In the genomic region with DNA sequence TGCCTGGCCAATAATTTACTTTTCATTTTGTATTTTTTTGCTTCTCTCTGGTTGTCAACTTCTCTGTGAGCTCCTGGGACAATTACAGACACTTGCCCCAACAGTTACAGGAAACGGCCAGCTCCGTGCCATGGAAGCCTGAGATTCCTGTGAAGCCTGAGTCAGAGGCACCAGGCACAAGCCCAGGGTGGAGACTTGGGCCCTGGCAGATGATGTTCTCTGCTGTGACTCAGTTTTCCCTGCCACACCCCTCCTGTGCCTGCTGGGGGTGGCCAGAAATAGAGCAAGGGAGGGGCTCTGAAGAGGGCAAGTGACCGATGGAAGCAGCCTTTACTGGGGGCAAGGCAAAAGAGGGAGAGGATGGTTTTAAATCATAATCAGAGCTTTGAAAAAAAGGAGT, we compare ENCODE assay signal across 11 cellular contexts. TPM values are rescaled to one million over a fixed set of nuclear protein-coding genes. Genes with fewer than 3 reads are reported as not detected.
DNase-seq lines count a peak whose midpoint lies in the region; ATAC-seq and TF ChIP-seq lines count a peak whose summit lies in the region.
"Had no signal": no experiment of that assay in that cellular context is flagged by ENCODE, and none has a peak within 500 bp of the region (broad histone marks: within the 10 kb centered on the region; RNA-seq: fewer than 3 reads in every experiment).

No MANE protein-coding gene starts in this region.

- no peaks in the 10 kb centered on the region for H3K9me3 Mint-ChIP-seq in activated CD8-positive, alpha-beta T cell treated with anti-CD3 and anti-CD28 coated beads, Interleukin-2, amount 10 ng/mL, durations not matched to agents 7 days and 5 days (ENCODE audit: insufficient read depth)
- no peaks in the 10 kb centered on the region for H3K9me3 Mint-ChIP-seq in activated CD8-positive, alpha-beta T cell treated with anti-CD3 and anti-CD28 coated beads for 36 hours
- no peaks in the 10 kb centered on the region for H3K9me3 Mint-ChIP-seq in dendritic cell treated with granulocyte-macrophage colony-stimulating factor and Interleukin-4, amounts not matched to agents 40 ng/mL and 50 ng/mL, for 4 days
- H3K9me3 Mint-ChIP-seq: activated T-helper 1 cell treated with anti-CD3 and anti-CD28 coated beads, Interleukin-12 subunit alpha, Interleukin-12 subunit beta, Interleukin-2, Interleukin-4 antibody, amounts not matched to agents 30 ng/mL and 10 ng/mL and 1 ng/mL, durations not matched to agents 14 hours and 24 hours and 36 hours; immature natural killer cell had no signal

- peaks cover 3 to 19% (median 10%) of the 10 kb centered on the region in 4 donors for H3K4me1 ChIP-seq in upper lobe of left lung

- H3K27me3 ChIP-seq in upper lobe of left lung = no peaks in the 10 kb centered on the region
- H3K27me3 ChIP-seq: BLaER1 had no signal

- TF ChIP-seq CTCF in activated CD8-positive, alpha-beta T cell treated with anti-CD3 and anti-CD28 coated beads for 36 hours (IDR thresholded peaks at IDR 0.05) = no peak
- TF ChIP-seq CTCF in lower leg skin (IDR thresholded peaks at IDR 0.05) (no peak), upper lobe of left lung (IDR thresholded peaks at IDR 0.05) (no peak)

- H3K4me1 Mint-ChIP-seq in activated CD8-positive, alpha-beta T cell treated with anti-CD3 and anti-CD28 coated beads, Interleukin-2, amount 10 ng/mL, durations not matched to agents 7 days and 5 days (ENCODE audit: low read depth) = peaks cover 7% of the 10 kb centered on the region
- peaks cover 8% of the 10 kb centered on the region for H3K4me1 Mint-ChIP-seq in activated CD8-positive, alpha-beta T cell treated with anti-CD3 and anti-CD28 coated beads for 36 hours (ENCODE audit: low read depth)
- H3K4me1 Mint-ChIP-seq in dendritic cell treated with granulocyte-macrophage colony-stimulating factor and Interleukin-4, amounts not matched to agents 40 ng/mL and 50 ng/mL, for 4 days (ENCODE audit: low read depth) = peaks cover 30% of the 10 kb centered on the region

- no peak for TF ChIP-seq POLR2A in lower leg skin (IDR thresholded peaks at IDR 0.05)
- no peak for TF ChIP-seq POLR2A in upper lobe of left lung (IDR thresholded peaks at IDR 0.05)

- H3K36me3 ChIP-seq in upper lobe of left lung = peaks cover 16 to 69% (median 47%) of the 10 kb centered on the region in 4 donors

- DNase-seq in activated CD8-positive, alpha-beta T cell treated with anti-CD3 and anti-CD28 coated beads, Interleukin-2, amount 10 ng/mL, durations not matched to agents 7 days and 5 days = no peak
- DNase-seq in activated CD8-positive, alpha-beta T cell treated with anti-CD3 and anti-CD28 coated beads for 36 hours = no peak
- peak; percentile 89 to 97 for DNase-seq in lower leg skin (ENCODE audit: low spot score in 2 of 2)
- peak in 1 of 2 donors; percentile 61 for DNase-seq in upper lobe of left lung
- DNase-seq in NCI-H2107 (lab: John Stamatoyannopoulos, UW) = no peak
- DNase-seq: immature natural killer cell had no signal

- peaks cover 7% of the 10 kb centered on the region for H3K36me3 Mint-ChIP-seq in activated CD8-positive, alpha-beta T cell treated with anti-CD3 and anti-CD28 coated beads, Interleukin-2, amount 10 ng/mL, durations not matched to agents 7 days and 5 days (ENCODE audit: low read depth)
- H3K36me3 Mint-ChIP-seq in activated CD8-positive, alpha-beta T cell treated with anti-CD3 and anti-CD28 coated beads for 36 hours (ENCODE audit: low read depth) = peaks cover 12% of the 10 kb centered on the region
- peaks cover 72% of the 10 kb centered on the region for H3K36me3 Mint-ChIP-seq in dendritic cell treated with granulocyte-macrophage colony-stimulating factor and Interleukin-4, amounts not matched to agents 40 ng/mL and 50 ng/mL, for 4 days (ENCODE audit: low read depth)

- H3K27me3 Mint-ChIP-seq in activated CD8-positive, alpha-beta T cell treated with anti-CD3 and anti-CD28 coated beads, Interleukin-2, amount 10 ng/mL, durations not matched to agents 7 days and 5 days (ENCODE audit: low read depth) = no peaks in the 10 kb centered on the region
- no peaks in the 10 kb centered on the region for H3K27me3 Mint-ChIP-seq in activated CD8-positive, alpha-beta T cell treated with anti-CD3 and anti-CD28 coated beads for 36 hours
- no peaks in the 10 kb centered on the region for H3K27me3 Mint-ChIP-seq in dendritic cell treated with granulocyte-macrophage colony-stimulating factor and Interleukin-4, amounts not matched to agents 40 ng/mL and 50 ng/mL, for 4 days

- CTCF ChIA-PET in activated CD8-positive, alpha-beta T cell treated with anti-CD3 and anti-CD28 coated beads, Interleukin-2, amount 10 ng/mL, durations not matched to agents 7 days and 5 days (lab: Charles Lee) = interaction anchor here (1.0 kb wide), 1 partner anchor 14 kb away, joined by 3 read pairs; no protein-coding TSS in a partner anchor
- CTCF ChIA-PET in activated CD8-positive, alpha-beta T cell treated with anti-CD3 and anti-CD28 coated beads for 36 hours (lab: Charles Lee) = no interaction called here

- POLR2A ChIA-PET in activated CD8-positive, alpha-beta T cell treated with anti-CD3 and anti-CD28 coated beads, Interleukin-2, amount 10 ng/mL, durations not matched to agents 7 days and 5 days (lab: Charles Lee) = interaction anchor here (1.3 kb wide), 1 partner anchor 21 kb away, joined by 3 read pairs; the partner anchor contains the start of gene POLDIP3
- POLR2A ChIA-PET in activated CD8-positive, alpha-beta T cell treated with anti-CD3 and anti-CD28 coated beads for 36 hours (lab: Charles Lee) = interaction anchor here (1.1 to 3.5 kb wide), 3 partner anchors 9 to 20 kb away, joined by 3 to 18 read pairs (median 4); partner anchors contain the start of gene POLDIP3

- H3K27ac Mint-ChIP-seq in activated CD8-positive, alpha-beta T cell treated with anti-CD3 and anti-CD28 coated beads, Interleukin-2, amount 10 ng/mL, durations not matched to agents 7 days and 5 days = peak overlapping the region; percentile 6
- no peak overlapping the region for H3K27ac Mint-ChIP-seq in activated CD8-positive, alpha-beta T cell treated with anti-CD3 and anti-CD28 coated beads for 36 hours
- peak overlapping the region; percentile 75 for H3K27ac Mint-ChIP-seq in dendritic cell treated with granulocyte-macrophage colony-stimulating factor and Interleukin-4, amounts not matched to agents 40 ng/mL and 50 ng/mL, for 4 days
- H3K27ac Mint-ChIP-seq: activated T-helper 1 cell treated with anti-CD3 and anti-CD28 coated beads, Interleukin-12 subunit alpha, Interleukin-12 subunit beta, Interleukin-2, Interleukin-4 antibody, amounts not matched to agents 30 ng/mL and 10 ng/mL and 1 ng/mL, durations not matched to agents 14 hours and 24 hours and 36 hours; immature natural killer cell had no signal

- WGBS in lower leg skin, 2 donors = 14% methylated on average over 3 of the region's 3 CpGs
- 59 to 72% methylated on average over 3 of the region's 3 CpGs for WGBS in upper lobe of left lung, 2 donors

- H3K27ac ChIP-seq in upper lobe of left lung = peak overlapping the region; percentile 53 to 72 (median 57)
- H3K27ac ChIP-seq: BLaER1 had no signal

- H3K4me3 Mint-ChIP-seq in activated CD8-positive, alpha-beta T cell treated with anti-CD3 and anti-CD28 coated beads, Interleukin-2, amount 10 ng/mL, durations not matched to agents 7 days and 5 days = no peak overlapping the region
- H3K4me3 Mint-ChIP-seq in activated CD8-positive, alpha-beta T cell treated with anti-CD3 and anti-CD28 coated beads for 36 hours = no peak overlapping the region
- no peak overlapping the region for H3K4me3 Mint-ChIP-seq in dendritic cell treated with granulocyte-macrophage colony-stimulating factor and Interleukin-4, amounts not matched to agents 40 ng/mL and 50 ng/mL, for 4 days
- H3K4me3 Mint-ChIP-seq: activated T-helper 1 cell treated with anti-CD3 and anti-CD28 coated beads, Interleukin-12 subunit alpha, Interleukin-12 subunit beta, Interleukin-2, Interleukin-4 antibody, amounts not matched to agents 30 ng/mL and 10 ng/mL and 1 ng/mL, durations not matched to agents 14 hours and 24 hours and 36 hours; immature natural killer cell had no signal

- no peak overlapping the region for H3K4me3 ChIP-seq in lower leg skin (ENCODE audit: low read depth, poor library complexity, severe bottlenecking)
- no peak overlapping the region for H3K4me3 ChIP-seq in upper lobe of left lung
- H3K4me3 ChIP-seq: BLaER1 had no signal

- no peaks in the 10 kb centered on the region for H3K9me3 ChIP-seq in upper lobe of left lung
- H3K9me3 ChIP-seq: BLaER1 had no signal

- peak in 1 of 4 donors; percentile 34 for TF ChIP-seq EP300 in upper lobe of left lung (IDR thresholded peaks at IDR 0.05)

- intact Hi-C loops in activated CD8-positive, alpha-beta T cell treated with anti-CD3 and anti-CD28 coated beads for 36 hours (cut with micrococcal nuclease) = no loop called here
- intact Hi-C loops in dendritic cell treated with granulocyte-macrophage colony-stimulating factor and Interleukin-4, amounts not matched to agents 40 ng/mL and 50 ng/mL, for 4 days (cut with micrococcal nuclease) = no loop called here
- intact Hi-C loops in lower leg skin (cut with DNase I; ENCODE audit: low total_unique reads) = no loop called here

- no peak for ATAC-seq in activated CD8-positive, alpha-beta T cell treated with anti-CD3 and anti-CD28 coated beads, Interleukin-2, amount 10 ng/mL, durations not matched to agents 7 days and 5 days
- no peak for ATAC-seq in activated CD8-positive, alpha-beta T cell treated with anti-CD3 and anti-CD28 coated beads for 36 hours
- ATAC-seq in upper lobe of left lung (ENCODE audit: low FRiP score in 2 of 2) (peak; percentile 57 to 85), GM21526 (IDR thresholded peaks at IDR 0.05; ENCODE audit: low FRiP score, unreplicated experiment) (no peak), GM21825 (IDR thresholded peaks at IDR 0.05; ENCODE audit: unreplicated experiment) (no peak)

RNA-seq across cellular contexts. Expression of gene ATP5MGL, which starts 4.9 kb away (rescaled TPM):
- 1 to 10 TPM in 1 of 2 experiments, under 1 TPM in 1; 0.63 to 1.4 TPM for total RNA-seq in activated CD8-positive, alpha-beta T cell treated with anti-CD3 and anti-CD28 coated beads, Interleukin-2, amount 10 ng/mL, durations not matched to agents 7 days and 5 days
- total RNA-seq in activated CD8-positive, alpha-beta T cell treated with anti-CD3 and anti-CD28 coated beads for 36 hours = under 1 TPM; 0.54 to 0.59 TPM
- total RNA-seq in lower leg skin = under 1 TPM in 1 of 4 donors, not detected in 3; 0.94 TPM
- total RNA-seq in upper lobe of left lung = 1 to 10 TPM in 1 of 6 donors, under 1 TPM in 2, not detected in 3; 0.44 to 1.2 (median 0.78) TPM

RNA-seq across cellular contexts. Expression of gene CYB5R3, which starts 13.7 kb away (rescaled TPM):
- 10 to 100 TPM; 87.7 to 91.4 TPM for total RNA-seq in activated CD8-positive, alpha-beta T cell treated with anti-CD3 and anti-CD28 coated beads, Interleukin-2, amount 10 ng/mL, durations not matched to agents 7 days and 5 days
- total RNA-seq in activated CD8-positive, alpha-beta T cell treated with anti-CD3 and anti-CD28 coated beads for 36 hours = 10 to 100 TPM; 64.2 to 64.3 TPM
- total RNA-seq in lower leg skin (100 to 1,000 TPM; 122 to 182 (median 152) TPM), upper lobe of left lung (100 to 1,000 TPM in 5 of 6 donors, 10 to 100 TPM in 1; 79.6 to 265 (median 220) TPM)

RNA-seq across cellular contexts. Expression of gene POLDIP3, which starts 20.8 kb away (rescaled TPM):
- total RNA-seq in activated CD8-positive, alpha-beta T cell treated with anti-CD3 and anti-CD28 coated beads, Interleukin-2, amount 10 ng/mL, durations not matched to agents 7 days and 5 days = 10 to 100 TPM; 77.2 to 80.6 TPM
- total RNA-seq in activated CD8-positive, alpha-beta T cell treated with anti-CD3 and anti-CD28 coated beads for 36 hours = 10 to 100 TPM; 70.2 to 71.1 TPM
- total RNA-seq in lower leg skin = 10 to 100 TPM; 29.6 to 41.8 (median 40.8) TPM
- 10 to 100 TPM; 38.0 to 74.5 (median 55.6) TPM for total RNA-seq in upper lobe of left lung

Comparison
In these comparisons a context has a peak if more than half of its experiments do, and no peak if none do; other contexts are left out.
1. ATAC-seq: peak in upper lobe of left lung (2 of 2); none in activated CD8-positive, alpha-beta T cell treated with anti-CD3 and anti-CD28 coated beads, Interleukin-2, amount 10 ng/mL, durations not matched to agents 7 days and 5 days (single experiment), activated CD8-positive, alpha-beta T cell treated with anti-CD3 and anti-CD28 coated beads for 36 hours (single experiment), GM21526 (single experiment) and GM21825 (single experiment).
2. DNase-seq: peak in lower leg skin (2 of 2); none in activated CD8-positive, alpha-beta T cell treated with anti-CD3 and anti-CD28 coated beads, Interleukin-2, amount 10 ng/mL, durations not matched to agents 7 days and 5 days (single experiment), activated CD8-positive, alpha-beta T cell treated with anti-CD3 and anti-CD28 coated beads for 36 hours (single experiment) and NCI-H2107 (single experiment).